15 cellular contexts compared by ENCODE assay signal in genomic region chr1:39642796-39643195, GRCh38. TPM values are rescaled to one million over a fixed set of nuclear protein-coding genes. Genes with fewer than 3 reads are reported as not detected.
DNase-seq lines count a peak whose midpoint lies in the region; ATAC-seq and TF ChIP-seq lines count a peak whose summit lies in the region.
"Had no signal": no experiment of that assay in that cellular context is flagged by ENCODE, and none has a peak within 500 bp of the region (broad histone marks: within the 10 kb centered on the region; RNA-seq: fewer than 3 reads in every experiment).

No MANE protein-coding gene starts in this region.

- no peak overlapping the region for H4K5ac ChIP-seq in IMR-90 (ENCODE audit: low read depth, low read length)

- H2BK15ac ChIP-seq in IMR-90 (ENCODE audit: low read depth, low read length), result peak overlapping the region; percentile 61; the same call in 1 of the 3 replicates

- CTCF ChIA-PET in IMR-90 (lab: Yijun Ruan, JAX), result interaction anchor here (0.5 to 1.6 kb wide), 2 partner anchors 16 to 160 kb away, joined by 3 to 4 read pairs; no protein-coding TSS in a partner anchor

- TF ChIP-seq CTCF in IMR-90 (conservative IDR thresholded peaks at IDR 0.05; ENCODE audit: low read depth, low read length), result no peak
- no peak for TF ChIP-seq CTCF in osteocyte (IDR thresholded peaks at IDR 0.05)
- no peak for TF ChIP-seq CTCF in MM.1S (IDR thresholded peaks at IDR 0.05; ENCODE audit: low read length)

- H3K4me2 ChIP-seq in BLaER1 treated with 17β-estradiol and CSF1 and Interleukin-3, amounts not matched to agents 10 nM and 100 nM, result peak overlapping the region in 10 of 11 experiments; percentile 12 to 77 (median 61); a peak in 19 of 22 replicates
- H3K4me2 ChIP-seq in IMR-90 (ENCODE audit: low read depth, low read length), result no peak overlapping the region
- H3K4me2 ChIP-seq in MM.1S (ENCODE audit: low read depth, low read length), result no peak overlapping the region

- no peak overlapping the region for H3K56ac ChIP-seq in IMR-90 (ENCODE audit: extremely low read depth, insufficient read depth, low read length)

- no peak overlapping the region for H3K4me3 Mint-ChIP-seq in osteocyte (ENCODE audit: unreplicated experiment)
- no peak overlapping the region for H3K4me3 Mint-ChIP-seq in activated T-helper 17 cell treated with anti-CD3 and anti-CD28 coated beads, Interleukin-2, amount 50 U/mL, for 72 hours
- no peak overlapping the region for H3K4me3 Mint-ChIP-seq in activated T-cell treated with anti-CD3 and anti-CD28 coated beads, Interleukin-2, amount 50 U/mL, for 24 hours

- H3K36me3 ChIP-seq in BLaER1 treated with 17β-estradiol and CSF1 and Interleukin-3, amounts not matched to agents 10 nM and 100 nM, result no peaks in the 10 kb centered on the region
- H3K36me3 ChIP-seq in IMR-90 (ENCODE audit: control insufficient read depth, insufficient read depth, low read length) (no peaks in the 10 kb centered on the region), MM.1S (replicated peaks; ENCODE audit: insufficient read depth, low read length) (no peaks in the 10 kb centered on the region)
- H3K36me3 ChIP-seq: pancreas had no signal

- dilution Hi-C loops in IMR-90 (cut with HindIII; ENCODE audit: low sequenced_read_pairs, unreplicated experiment), result no loop called here

- no peaks in the 10 kb centered on the region for H4K20me1 ChIP-seq in BLaER1 treated with 17β-estradiol and CSF1 and Interleukin-3, amounts not matched to agents 10 nM and 100 nM
- no peaks in the 10 kb centered on the region for H4K20me1 ChIP-seq in IMR-90 (ENCODE audit: insufficient read depth, low read length)
- H4K20me1 ChIP-seq in MM.1S (ENCODE audit: insufficient read depth, low read length), result no peaks in the 10 kb centered on the region

- H3K27ac Mint-ChIP-seq in osteocyte (ENCODE audit: unreplicated experiment), result peak overlapping the region; percentile 59
- no peak overlapping the region for H3K27ac Mint-ChIP-seq in activated T-helper 17 cell treated with anti-CD3 and anti-CD28 coated beads, Interleukin-2, amount 50 U/mL, for 72 hours
- H3K27ac Mint-ChIP-seq in activated T-cell treated with anti-CD3 and anti-CD28 coated beads, Interleukin-2, amount 50 U/mL, for 24 hours, result no peak overlapping the region

- H3K23ac ChIP-seq in IMR-90 (ENCODE audit: low read depth, low read length), result no peak overlapping the region; the same call in 1 of the 2 replicates

- WGBS in IMR-90 (ENCODE audit: extremely low coverage in 2 of 2, insufficient read length in 1 of 2), 2 experiments, result no CpG with 5 or more reads among the region's 4 CpGs

- 0 out of 2 replicates have a peak overlapping the region, but pooled peaks have one; percentile 75 for H2AK5ac ChIP-seq in IMR-90 (ENCODE audit: low read depth, low read length)

- H2AFZ ChIP-seq in IMR-90 (replicated peaks; ENCODE audit: low read length, poor library complexity), result peak overlapping the region; percentile 68
- H2AFZ ChIP-seq in MM.1S (ENCODE audit: low read length), result no peak overlapping the region

- peaks cover 0 to 82% (median 66%) of the 10 kb centered on the region in 10 experiments; a peak in 17 of 20 replicates for H3K4me1 ChIP-seq in BLaER1 treated with 17β-estradiol and CSF1 and Interleukin-3, amounts not matched to agents 10 nM and 100 nM
- H3K4me1 ChIP-seq in IMR-90 (ENCODE audit: control insufficient read depth, insufficient read depth, low read length) (peaks cover 13% of the 10 kb centered on the region), MM.1S (ENCODE audit: low read length) (peaks cover 10% of the 10 kb centered on the region; the same call in 1 of the 2 replicates)

- H2BK120ac ChIP-seq in IMR-90 (ENCODE audit: low read depth, low read length), result peak overlapping the region; percentile 48; the same call in 1 of the 2 replicates

- no peak overlapping the region for H3K18ac ChIP-seq in IMR-90 (ENCODE audit: low read depth, low read length)

- in situ Hi-C loops in IMR-90 (cut with MboI; ENCODE audit: low sequenced_read_pairs), result no loop called here

- TF ChIP-seq RAD21 in IMR-90 (IDR thresholded peaks at IDR 0.05; ENCODE audit: low read length), result no peak

- 0 out of 2 replicates have a peak, but pooled peaks cover 7% of the 10 kb centered on the region for H3K9me1 ChIP-seq in IMR-90 (ENCODE audit: insufficient read depth, low read length)

- no peak overlapping the region for H4K91ac ChIP-seq in IMR-90 (ENCODE audit: insufficient read depth, low read depth, low read length)

- no TSS peak for BruUV-seq in IMR-90 (replicated peaks; lab: Mats Ljungman, UMichigan)

- peaks cover 0 to 8% (median 0%) of the 10 kb centered on the region in 11 experiments; a peak in 2 of 22 replicates for H3K27me3 ChIP-seq in BLaER1 treated with 17β-estradiol and CSF1 and Interleukin-3, amounts not matched to agents 10 nM and 100 nM
- H3K27me3 ChIP-seq in IMR-90 (ENCODE audit: control insufficient read depth, insufficient read depth, low read length) (peaks cover 22% of the 10 kb centered on the region), MM.1S (replicated peaks; ENCODE audit: insufficient read depth, low read length) (no peaks in the 10 kb centered on the region)
- H3K27me3 ChIP-seq: pancreas had no signal

- H2BK5ac ChIP-seq in IMR-90 (ENCODE audit: low read depth, low read length, poor library complexity, severe bottlenecking), result no peak overlapping the region

- peak overlapping the region; percentile 55 for H3K4ac ChIP-seq in IMR-90 (ENCODE audit: low read depth, low read length)

- H4K8ac ChIP-seq in IMR-90 (ENCODE audit: low read depth in 2 of 2, low read length in 2 of 2), result peak overlapping the region in 1 of 2 experiments; percentile 39; a peak in 1 of 4 replicates

- no peaks in the 10 kb centered on the region; the same call in 1 of the 2 replicates for H3K79me2 ChIP-seq in MM.1S (ENCODE audit: low read length)

- intact Hi-C loops in IMR-90 (cut with micrococcal nuclease), result no loop called here

- peak overlapping the region in 4 of 11 experiments; percentile 15 to 49 (median 24); a peak in 4 of 22 replicates for H3K27ac ChIP-seq in BLaER1 treated with 17β-estradiol and CSF1 and Interleukin-3, amounts not matched to agents 10 nM and 100 nM
- no peak overlapping the region for H3K27ac ChIP-seq in IMR-90 (ENCODE audit: insufficient read depth, low read length)
- H3K27ac ChIP-seq in MM.1S (ENCODE audit: low read length), result no peak overlapping the region
- H3K27ac ChIP-seq: C4-2B, pancreas had no signal

- DNase-seq in IMR-90 (peak; percentile 49), astrocyte of the hippocampus (ENCODE audit: low read depth, low spot score) (peak; percentile 33), osteocyte (ENCODE audit: extremely low spot score, unreplicated experiment) (no peak), MM.1S (no peak)
- no peak for DNase-seq in activated T-cell treated with anti-CD3 and anti-CD28 coated beads, Interleukin-2, amount 50 U/mL, for 24 hours
- DNase-seq: activated gamma-delta T cell; effector memory CD4-positive, alpha-beta T cell; midbrain; substantia nigra had no signal

- 0 out of 22 replicates have a peak overlapping the region, but pooled peaks of 1 of the 11 experiments have one; percentile 24 for H3K9ac ChIP-seq in BLaER1 treated with 17β-estradiol and CSF1 and Interleukin-3, amounts not matched to agents 10 nM and 100 nM
- H3K9ac ChIP-seq in IMR-90 (ENCODE audit: low read depth, low read length), result no peak overlapping the region
- no peak overlapping the region for H3K9ac ChIP-seq in MM.1S (ENCODE audit: low read length)

- H3K9me3 ChIP-seq in BLaER1 treated with 17β-estradiol and CSF1 and Interleukin-3, amounts not matched to agents 10 nM and 100 nM (replicated peaks in 1 of 11), result peaks cover 0 to 13% (median 9%) of the 10 kb centered on the region in 11 experiments; a peak in 11 of 22 replicates
- H3K9me3 ChIP-seq in IMR-90 (ENCODE audit: control insufficient read depth, insufficient read depth, low read length), result no peaks in the 10 kb centered on the region; the same call in 1 of the 2 replicates
- H3K9me3 ChIP-seq in MM.1S (replicated peaks; ENCODE audit: insufficient read depth, low read length), result no peaks in the 10 kb centered on the region
- H3K9me3 ChIP-seq: pancreas had no signal

- H2BK20ac ChIP-seq in IMR-90 (ENCODE audit: low read depth, low read length), result 0 out of 2 replicates have a peak overlapping the region, but pooled peaks have one; percentile 62

- H2AK9ac ChIP-seq in IMR-90 (replicated peaks; ENCODE audit: low read depth, low read length, poor library complexity), result no peak overlapping the region

- no peaks in the 10 kb centered on the region for H3F3A ChIP-seq in MM.1S (ENCODE audit: insufficient read depth, low read length)

- peak overlapping the region; percentile 11; the same call in 1 of the 2 replicates for H3K14ac ChIP-seq in IMR-90 (replicated peaks; ENCODE audit: low read depth, low read length)

- H3K79me1 ChIP-seq in IMR-90 (ENCODE audit: low read depth in 1 of 2, low read length in 2 of 2), result no peaks in the 10 kb centered on the region

- H3K4me1 Mint-ChIP-seq in osteocyte (ENCODE audit: unreplicated experiment), result peaks cover 26% of the 10 kb centered on the region
- no peaks in the 10 kb centered on the region for H3K4me1 Mint-ChIP-seq in activated T-helper 17 cell treated with anti-CD3 and anti-CD28 coated beads, Interleukin-2, amount 50 U/mL, for 72 hours
- H3K4me1 Mint-ChIP-seq in activated T-cell treated with anti-CD3 and anti-CD28 coated beads, Interleukin-2, amount 50 U/mL, for 24 hours (ENCODE audit: low read depth), result peaks cover 3% of the 10 kb centered on the region

- H3K9me3 Mint-ChIP-seq in osteocyte (ENCODE audit: unreplicated experiment), result no peaks in the 10 kb centered on the region
- H3K9me3 Mint-ChIP-seq in activated T-helper 17 cell treated with anti-CD3 and anti-CD28 coated beads, Interleukin-2, amount 50 U/mL, for 72 hours, result no peaks in the 10 kb centered on the region
- H3K9me3 Mint-ChIP-seq in activated T-cell treated with anti-CD3 and anti-CD28 coated beads, Interleukin-2, amount 50 U/mL, for 24 hours, result no peaks in the 10 kb centered on the region

- no peaks in the 10 kb centered on the region for H3K9me2 ChIP-seq in MM.1S (replicated peaks; ENCODE audit: insufficient read depth, low read length)

- ATAC-seq in IMR-90 (ENCODE audit: low read depth) (no peak), HG03565 (IDR thresholded peaks at IDR 0.05; ENCODE audit: unreplicated experiment) (no peak)
- no peak for ATAC-seq in activated T-helper 17 cell treated with anti-CD3 and anti-CD28 coated beads, Interleukin-2, amount 50 U/mL, for 72 hours (replicated peaks)
- ATAC-seq: GM12878, pancreas had no signal

- no peak for TF ChIP-seq POLR2A in IMR-90 (IDR thresholded peaks at IDR 0.05; ENCODE audit: low read depth, low read length)

- no peak overlapping the region for H3K4me3 ChIP-seq in BLaER1 treated with 17β-estradiol and CSF1 and Interleukin-3, amounts not matched to agents 10 nM and 100 nM
- H3K4me3 ChIP-seq in IMR-90 (ENCODE audit: insufficient read depth, low read depth, low read length) (no peak overlapping the region), MM.1S (ENCODE audit: low read length) (no peak overlapping the region)
- H3K4me3 ChIP-seq: GM12878, pancreas had no signal

- H3K27me3 Mint-ChIP-seq in osteocyte (ENCODE audit: unreplicated experiment), result peaks cover 3% of the 10 kb centered on the region
- H3K27me3 Mint-ChIP-seq in activated T-helper 17 cell treated with anti-CD3 and anti-CD28 coated beads, Interleukin-2, amount 50 U/mL, for 72 hours, result no peaks in the 10 kb centered on the region
- H3K27me3 Mint-ChIP-seq in activated T-cell treated with anti-CD3 and anti-CD28 coated beads, Interleukin-2, amount 50 U/mL, for 24 hours, result peaks cover 17% of the 10 kb centered on the region

- POLR2A ChIA-PET in IMR-90 (lab: Charles Lee; ENCODE audit: unreplicated experiment), result no interaction called here

- H3K36me3 Mint-ChIP-seq in osteocyte (ENCODE audit: unreplicated experiment), result no peaks in the 10 kb centered on the region
- H3K36me3 Mint-ChIP-seq in activated T-helper 17 cell treated with anti-CD3 and anti-CD28 coated beads, Interleukin-2, amount 50 U/mL, for 72 hours (ENCODE audit: low read depth), result no peaks in the 10 kb centered on the region
- H3K36me3 Mint-ChIP-seq in activated T-cell treated with anti-CD3 and anti-CD28 coated beads, Interleukin-2, amount 50 U/mL, for 24 hours (ENCODE audit: low read depth), result no peaks in the 10 kb centered on the region

RNA-seq across cellular contexts. Expression of gene HEYL, which starts 3.4 kb away (rescaled TPM):
- total RNA-seq in IMR-90 (2012; rRNA removed), result not detected in 2 replicates
- polyA plus RNA-seq in IMR-90 (2012; rRNA removed), result 0.02 TPM in 1 of 2 replicates, not detected in the other
- 0.01 and 0.07 TPM in 2 replicates for polyA plus RNA-seq in IMR-90 (2012; cell fraction: cytosol; rRNA removed)
- polyA plus RNA-seq in IMR-90 (2012; cell fraction: nucleus; rRNA removed; ENCODE audit: low replicate concordance), result 0.29 and 0.81 TPM in 2 replicates
- total RNA-seq in osteocyte, result 1.3 and 1.4 TPM in 2 replicates
- under 1 TPM in 1 of 2 donors, not detected in 1; 0.40 TPM for total RNA-seq in activated T-helper 17 cell treated with anti-CD3 and anti-CD28 coated beads, Interleukin-2, amount 50 U/mL, for 72 hours

RNA-seq across cellular contexts. Expression of gene NT5C1A, which starts 29.1 kb away (rescaled TPM):
- total RNA-seq in IMR-90 (2012; rRNA removed) (not detected in 2 replicates), osteocyte (not detected in 2 replicates)
- not detected in 2 replicates for polyA plus RNA-seq in IMR-90 (2012; rRNA removed)
- polyA plus RNA-seq in IMR-90 (2012; cell fraction: cytosol; rRNA removed), result not detected in 2 replicates
- polyA plus RNA-seq in IMR-90 (2012; cell fraction: nucleus; rRNA removed; ENCODE audit: low replicate concordance), result not detected in 2 replicates
- total RNA-seq in activated T-helper 17 cell treated with anti-CD3 and anti-CD28 coated beads, Interleukin-2, amount 50 U/mL, for 72 hours, result not detected

RNA-seq across cellular contexts. Expression of gene HPCAL4, which starts 48.4 kb away (rescaled TPM):
- not detected in 2 replicates for total RNA-seq in IMR-90 (2012; rRNA removed)
- polyA plus RNA-seq in IMR-90 (2012; rRNA removed), result 0.02 TPM in 1 of 2 replicates, not detected in the other
- not detected in 2 replicates for polyA plus RNA-seq in IMR-90 (2012; cell fraction: cytosol; rRNA removed)
- not detected in 2 replicates for polyA plus RNA-seq in IMR-90 (2012; cell fraction: nucleus; rRNA removed; ENCODE audit: low replicate concordance)
- total RNA-seq in osteocyte, result not detected in 2 replicates
- total RNA-seq in activated T-helper 17 cell treated with anti-CD3 and anti-CD28 coated beads, Interleukin-2, amount 50 U/mL, for 72 hours, result 1 to 10 TPM in 1 of 2 donors, under 1 TPM in 1; 0.50 to 1.2 TPM

Comparison
In these comparisons a context has a peak if more than half of its experiments do, and no peak if none do; other contexts are left out.
1. H3K4me2 ChIP-seq: peak in BLaER1 treated with 17β-estradiol and CSF1 and Interleukin-3, amounts not matched to agents 10 nM and 100 nM (10 of 11); none in IMR-90 (single experiment) and MM.1S (single experiment).
2. DNase-seq: peak in IMR-90 (single experiment) and astrocyte of the hippocampus (single experiment); none in osteocyte (single experiment), activated T-cell treated with anti-CD3 and anti-CD28 coated beads, Interleukin-2, amount 50 U/mL, for 24 hours (single experiment) and MM.1S (single experiment).